ENCODE assay signal across 18 cellular contexts in the genomic region with DNA sequence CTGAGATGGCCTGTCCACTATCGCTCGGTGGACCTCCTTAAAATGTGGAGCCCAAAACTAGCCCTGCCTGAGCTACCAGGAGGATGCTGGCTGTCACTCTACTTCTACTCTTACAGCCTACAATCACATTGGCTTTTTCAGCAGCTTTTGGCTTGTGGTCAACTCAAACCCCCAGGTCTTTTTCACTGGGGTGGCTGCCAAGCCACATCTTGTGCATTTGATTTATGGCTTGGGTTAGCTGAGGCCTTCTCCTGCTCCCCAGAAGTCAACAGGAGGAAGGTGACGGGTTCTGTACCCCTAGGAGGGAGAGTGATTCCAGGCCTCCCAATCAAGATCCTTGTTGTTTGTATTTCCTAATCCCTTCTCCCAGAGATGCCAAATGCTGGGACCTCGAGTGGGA.
DNase-seq lines count a peak whose midpoint lies in the region; ATAC-seq and TF ChIP-seq lines count a peak whose summit lies in the region.
"Had no signal": no experiment of that assay in that cellular context is flagged by ENCODE, and none has a peak within 500 bp of the region (broad histone marks: within the 10 kb centered on the region; RNA-seq: fewer than 3 reads in every experiment).

No MANE protein-coding gene starts in this region.

- H3K4me1 ChIP-seq in SK-N-SH (ENCODE audit: control insufficient read depth in 1 of 2, insufficient read depth in 2 of 2, low read depth in 1 of 2, low read length in 1 of 2): peaks cover 0 to 24% of the 10 kb centered on the region in 2 experiments; a peak in 1 of 4 replicates
- H3K4me1 ChIP-seq: HAP-1 had no signal

- CTCF ChIA-PET in SK-N-SH (lab: Yijun Ruan, JAX): interaction anchor here (1.8 to 8.9 kb wide), 3 partner anchors 14 to 144 kb away, joined by 4 to 67 read pairs (median 10); no protein-coding TSS in a partner anchor

- no peak for TF ChIP-seq EP300 in SK-N-SH (IDR thresholded peaks at IDR 0.05; ENCODE audit: borderline replicate concordance in 1 of 2, low read depth in 1 of 2, low read length in 1 of 2)

- ATAC-seq in HG03039 (IDR thresholded peaks at IDR 0.05; ENCODE audit: unreplicated experiment): no peak
- ATAC-seq in stimulated activated effector memory CD8-positive, alpha-beta T cell treated with anti-CD3 and anti-CD28 coated beads, Interleukin-12 subunit alpha, Interleukin-12 subunit beta, amount 100 ng/mL, for 72 hours: no peak
- ATAC-seq: Panc1 had no signal

- H3K79me2 ChIP-seq in SK-N-SH (ENCODE audit: insufficient read depth): no peaks in the 10 kb centered on the region

- H3K27ac ChIP-seq in SK-N-SH (ENCODE audit: low read depth in 2 of 2, low read length in 1 of 2): no peak overlapping the region
- H3K27ac ChIP-seq in cingulate gyrus (ENCODE audit: low read depth, low read length): peak overlapping the region; percentile 19
- H3K27ac ChIP-seq: GM23248 had no signal

- no peak overlapping the region for H3K9ac ChIP-seq in SK-N-SH
- H3K9ac ChIP-seq: GM23248 had no signal

- H3K27me3 ChIP-seq in SK-N-SH (ENCODE audit: insufficient read depth): no peaks in the 10 kb centered on the region

- no peaks in the 10 kb centered on the region for H3K36me3 Mint-ChIP-seq in progenitor cell of endocrine pancreas (ENCODE audit: insufficient read depth)
- H3K36me3 Mint-ChIP-seq in stimulated activated effector memory CD8-positive, alpha-beta T cell treated with anti-CD3 and anti-CD28 coated beads, Interleukin-12 subunit alpha, Interleukin-12 subunit beta, amount 100 ng/mL, for 72 hours: no peaks in the 10 kb centered on the region
- H3K36me3 Mint-ChIP-seq: CD8-positive, alpha-beta memory T cell had no signal

- no peak overlapping the region for H3K4me3 Mint-ChIP-seq in progenitor cell of endocrine pancreas (ENCODE audit: low read depth)
- H3K4me3 Mint-ChIP-seq in stimulated activated effector memory CD8-positive, alpha-beta T cell treated with anti-CD3 and anti-CD28 coated beads, Interleukin-12 subunit alpha, Interleukin-12 subunit beta, amount 100 ng/mL, for 72 hours: no peak overlapping the region
- H3K4me3 Mint-ChIP-seq: CD8-positive, alpha-beta memory T cell had no signal

- no peaks in the 10 kb centered on the region for H3K9me3 ChIP-seq in SK-N-SH
- H3K9me3 ChIP-seq: HAP-1 had no signal

- H3K4me1 Mint-ChIP-seq in progenitor cell of endocrine pancreas (ENCODE audit: low read depth): peaks cover 48% of the 10 kb centered on the region
- no peaks in the 10 kb centered on the region for H3K4me1 Mint-ChIP-seq in stimulated activated effector memory CD8-positive, alpha-beta T cell treated with anti-CD3 and anti-CD28 coated beads, Interleukin-12 subunit alpha, Interleukin-12 subunit beta, amount 100 ng/mL, for 72 hours
- H3K4me1 Mint-ChIP-seq: CD8-positive, alpha-beta memory T cell had no signal

- TF ChIP-seq RAD21 in SK-N-SH (IDR thresholded peaks at IDR 0.05; ENCODE audit: low read length): no peak

- 92% methylated on average over 4 of the region's 4 CpGs for WGBS in SK-N-SH (ENCODE audit: low lambda C conversion rate)

- H3K27me3 Mint-ChIP-seq in progenitor cell of endocrine pancreas: no peaks in the 10 kb centered on the region

- H2AFZ ChIP-seq in SK-N-SH (ENCODE audit: low read depth): no peak overlapping the region
- H2AFZ ChIP-seq: GM23248 had no signal

- POLR2A ChIA-PET in SK-N-SH (lab: Yijun Ruan, JAX): no interaction called here

- DNase-seq in NCI-H446 treated with DMSO at 0.1 percent for 48 hours (lab: John Stamatoyannopoulos, UW) (peak; percentile 16), SK-N-SH (no peak), progenitor cell of endocrine pancreas (ENCODE audit: low spot score, unreplicated experiment) (no peak), mesenteric fat pad (ENCODE audit: low spot score) (no peak)
- no peak for DNase-seq in stimulated activated effector memory CD8-positive, alpha-beta T cell treated with anti-CD3 and anti-CD28 coated beads, Interleukin-12 subunit alpha, Interleukin-12 subunit beta, amount 100 ng/mL, for 72 hours (ENCODE audit: low spot score in 2 of 2)
- DNase-seq: ACHN; C1 segment of cervical spinal cord; CD8-positive, alpha-beta memory T cell; GM23248; NCI-H1105 treated with DMSO at 0.1 percent for 48 hours; NCI-H1694 treated with DMSO at 0.1 percent for 48 hours; NCI-H510A treated with DMSO at 0.1 percent for 48 hours; NCI-H774; Right ventricle myocardium superior had no signal

- H3K9me2 ChIP-seq in SK-N-SH: no peaks in the 10 kb centered on the region

- peaks cover 9% of the 10 kb centered on the region; the same call in 1 of the 2 replicates for H4K20me1 ChIP-seq in SK-N-SH (ENCODE audit: insufficient read depth)

- H3F3A ChIP-seq in SK-N-SH (replicated peaks; ENCODE audit: insufficient read depth): no peaks in the 10 kb centered on the region

- H3K27ac Mint-ChIP-seq in progenitor cell of endocrine pancreas: peak overlapping the region; percentile 2
- H3K27ac Mint-ChIP-seq in stimulated activated effector memory CD8-positive, alpha-beta T cell treated with anti-CD3 and anti-CD28 coated beads, Interleukin-12 subunit alpha, Interleukin-12 subunit beta, amount 100 ng/mL, for 72 hours: no peak overlapping the region
- H3K27ac Mint-ChIP-seq: CD8-positive, alpha-beta memory T cell had no signal

- H3K36me3 ChIP-seq in SK-N-SH (replicated peaks in 1 of 2; ENCODE audit: control insufficient read depth in 1 of 2, insufficient read depth in 2 of 2, low read length in 1 of 2): no peaks in the 10 kb centered on the region
- H3K36me3 ChIP-seq: HAP-1 had no signal

- H3K9me3 Mint-ChIP-seq in progenitor cell of endocrine pancreas (ENCODE audit: low read depth): no peaks in the 10 kb centered on the region
- no peaks in the 10 kb centered on the region for H3K9me3 Mint-ChIP-seq in stimulated activated effector memory CD8-positive, alpha-beta T cell treated with anti-CD3 and anti-CD28 coated beads, Interleukin-12 subunit alpha, Interleukin-12 subunit beta, amount 100 ng/mL, for 72 hours
- H3K9me3 Mint-ChIP-seq: CD8-positive, alpha-beta memory T cell had no signal

- H3K4me3 ChIP-seq in SK-N-SH (ENCODE audit: low read depth in 2 of 2, low read length in 1 of 2): no peak overlapping the region
- H3K4me3 ChIP-seq: GM23248, HAP-1 had no signal

- no peak overlapping the region for H3K4me2 ChIP-seq in SK-N-SH

- TF ChIP-seq CTCF in SK-N-SH (IDR thresholded peaks at IDR 0.05) (no peak), progenitor cell of endocrine pancreas (IDR thresholded peaks at IDR 0.05; ENCODE audit: unreplicated experiment) (no peak)

TF ChIP-seq in SK-N-SH, 30 proteins besides CTCF, POLR2A, EP300 and RAD21:
- TF ChIP-seq PBX3 (IDR thresholded peaks at IDR 0.05): 0 out of 2 replicates have a peak, but pooled peaks have one; percentile 21
- no peak for TF ChIP-seq GATA2 (CRISPR knock-in tag; IDR thresholded peaks at IDR 0.05)
- no peak for TF ChIP-seq TCF12 (IDR thresholded peaks at IDR 0.05)
